Comparison of ENCODE assay signal across 1 cellular context in the genomic region with DNA sequence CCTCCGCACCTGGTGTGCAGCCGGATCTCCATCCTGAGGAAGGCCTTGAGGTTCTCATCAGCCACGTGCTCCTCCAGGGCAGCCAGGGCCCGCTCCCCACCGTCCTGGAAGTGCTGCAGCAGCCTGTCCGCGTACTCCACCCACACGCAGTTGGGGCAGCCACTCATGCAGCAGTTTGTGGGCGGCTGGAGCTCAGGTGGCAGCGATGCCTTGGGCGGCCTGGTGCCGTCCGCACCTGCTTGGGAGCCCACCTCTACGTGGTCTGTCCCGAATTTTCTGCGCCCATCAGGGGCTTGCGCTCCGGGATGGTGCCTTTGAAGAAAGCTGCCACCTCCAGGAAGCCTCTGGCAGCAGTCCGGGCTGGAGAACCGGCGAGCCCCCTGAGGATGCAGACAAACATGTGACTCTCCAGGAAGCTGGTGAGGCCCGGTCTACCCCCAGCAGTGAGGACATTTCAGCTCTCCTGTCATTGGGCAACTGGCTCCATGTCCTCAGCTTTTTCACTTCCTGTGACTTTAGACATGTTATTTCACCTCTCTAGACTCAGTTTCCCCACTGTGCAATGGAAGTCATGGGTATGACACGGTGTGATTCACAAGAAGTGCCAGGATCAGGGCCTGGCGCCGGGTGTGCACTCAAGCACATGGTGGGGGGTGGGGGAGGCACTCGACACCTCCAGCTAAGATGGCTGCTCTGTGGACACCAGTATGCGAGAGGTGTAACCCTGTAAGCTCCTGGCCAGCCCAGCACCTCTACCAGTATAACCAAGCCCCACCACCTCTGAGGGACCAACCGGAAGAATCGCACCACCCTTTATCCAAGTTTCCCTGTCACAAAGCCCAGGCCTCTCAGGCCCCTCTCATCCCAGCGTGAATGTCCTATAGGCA.
A peak's percentile ranks its signal among the peaks of the same experiment; 100 is the strongest.
TF ChIP-seq lines count a peak whose summit lies in the region.

No MANE protein-coding gene starts in this region.

TF ChIP-seq in K562, 482 proteins besides CTCF, POLR2A, EP300 and RAD21 (continued from another document and continues in another):
- TF ChIP-seq, protein P1, sequence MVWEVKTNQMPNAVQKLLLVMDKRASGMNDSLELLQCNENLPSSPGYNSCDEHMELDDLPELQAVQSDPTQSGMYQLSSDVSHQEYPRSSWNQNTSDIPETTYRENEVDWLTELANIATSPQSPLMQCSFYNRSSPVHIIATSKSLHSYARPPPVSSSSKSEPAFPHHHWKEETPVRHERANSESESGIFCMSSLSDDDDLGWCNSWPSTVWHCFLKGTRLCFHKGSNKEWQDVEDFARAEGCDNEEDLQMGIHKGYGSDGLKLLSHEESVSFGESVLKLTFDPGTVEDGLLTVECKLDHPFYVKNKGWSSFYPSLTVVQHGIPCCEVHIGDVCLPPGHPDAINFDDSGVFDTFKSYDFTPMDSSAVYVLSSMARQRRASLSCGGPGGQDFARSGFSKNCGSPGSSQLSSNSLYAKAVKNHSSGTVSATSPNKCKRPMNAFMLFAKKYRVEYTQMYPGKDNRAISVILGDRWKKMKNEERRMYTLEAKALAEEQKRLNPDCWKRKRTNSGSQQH (CRISPR knock-in tag; IDR thresholded peaks at IDR 0.05), result peak; percentile 86; the same call in 1 of the 2 replicates
- no peak for TF ChIP-seq JUND (IDR thresholded peaks at IDR 0.05; ENCODE audit: borderline replicate concordance, low read depth, low read length)
- TF ChIP-seq JUND (tag; IDR thresholded peaks at IDR 0.05; ENCODE audit: borderline replicate concordance, low read depth, low read length), result peak; percentile 59; the same call in 1 of the 3 replicates
- no peak for TF ChIP-seq BCOR (IDR thresholded peaks at IDR 0.05)
- peak; percentile 94 for TF ChIP-seq ZNF175 (CRISPR knock-in tag; IDR thresholded peaks at IDR 0.05; ENCODE audit: low read depth)
- TF ChIP-seq, protein P2, sequence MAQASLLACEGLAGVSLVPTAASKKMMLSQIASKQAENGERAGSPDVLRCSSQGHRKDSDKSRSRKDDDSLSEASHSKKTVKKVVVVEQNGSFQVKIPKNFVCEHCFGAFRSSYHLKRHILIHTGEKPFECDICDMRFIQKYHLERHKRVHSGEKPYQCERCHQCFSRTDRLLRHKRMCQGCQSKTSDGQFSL (CRISPR knock-in tag; IDR thresholded peaks at IDR 0.05), result peak; percentile 93
- TF ChIP-seq, protein P2 (tag; IDR thresholded peaks at IDR 0.05), result peak; percentile 66 to 84; a peak in 3 of 4 replicates
- TF ChIP-seq ZNF445 (CRISPR knock-in tag; IDR thresholded peaks at IDR 0.05; ENCODE audit: low read depth), result peak; percentile 61; the same call in 1 of the 2 replicates
- TF ChIP-seq, protein P3, sequence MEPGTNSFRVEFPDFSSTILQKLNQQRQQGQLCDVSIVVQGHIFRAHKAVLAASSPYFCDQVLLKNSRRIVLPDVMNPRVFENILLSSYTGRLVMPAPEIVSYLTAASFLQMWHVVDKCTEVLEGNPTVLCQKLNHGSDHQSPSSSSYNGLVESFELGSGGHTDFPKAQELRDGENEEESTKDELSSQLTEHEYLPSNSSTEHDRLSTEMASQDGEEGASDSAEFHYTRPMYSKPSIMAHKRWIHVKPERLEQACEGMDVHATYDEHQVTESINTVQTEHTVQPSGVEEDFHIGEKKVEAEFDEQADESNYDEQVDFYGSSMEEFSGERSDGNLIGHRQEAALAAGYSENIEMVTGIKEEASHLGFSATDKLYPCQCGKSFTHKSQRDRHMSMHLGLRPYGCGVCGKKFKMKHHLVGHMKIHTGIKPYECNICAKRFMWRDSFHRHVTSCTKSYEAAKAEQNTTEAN (CRISPR knock-in tag; IDR thresholded peaks at IDR 0.05), result no peak
- TF ChIP-seq, protein P4, sequence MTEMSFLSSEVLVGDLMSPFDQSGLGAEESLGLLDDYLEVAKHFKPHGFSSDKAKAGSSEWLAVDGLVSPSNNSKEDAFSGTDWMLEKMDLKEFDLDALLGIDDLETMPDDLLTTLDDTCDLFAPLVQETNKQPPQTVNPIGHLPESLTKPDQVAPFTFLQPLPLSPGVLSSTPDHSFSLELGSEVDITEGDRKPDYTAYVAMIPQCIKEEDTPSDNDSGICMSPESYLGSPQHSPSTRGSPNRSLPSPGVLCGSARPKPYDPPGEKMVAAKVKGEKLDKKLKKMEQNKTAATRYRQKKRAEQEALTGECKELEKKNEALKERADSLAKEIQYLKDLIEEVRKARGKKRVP (CRISPR knock-in tag; IDR thresholded peaks at IDR 0.05), result peak; percentile 59; the same call in 1 of the 2 replicates
- no peak for TF ChIP-seq HCFC1 (IDR thresholded peaks at IDR 0.05; ENCODE audit: low read depth, low read length)
- TF ChIP-seq ELF4 (CRISPR knock-in tag; IDR thresholded peaks at IDR 0.05), result peak; percentile 79
- no peak for TF ChIP-seq ATF1 (CRISPR knock-in tag; IDR thresholded peaks at IDR 0.05)
- TF ChIP-seq ATF1 (tag; IDR thresholded peaks at IDR 0.05), result peak; percentile 33
- 0 out of 2 replicates have a peak, but pooled peaks have one; percentile 20 for TF ChIP-seq ZNF140 (CRISPR knock-in tag; IDR thresholded peaks at IDR 0.05)
- peak; percentile 89; the same call in 1 of the 2 replicates for TF ChIP-seq KLF6 (CRISPR knock-in tag; IDR thresholded peaks at IDR 0.05; ENCODE audit: borderline replicate concordance)
- TF ChIP-seq ZNF354B (CRISPR knock-in tag; IDR thresholded peaks at IDR 0.05), result 0 out of 2 replicates have a peak, but pooled peaks have one; percentile 37
- peak; percentile 75 to 95 (median 85) for TF ChIP-seq YY1 (IDR thresholded peaks at IDR 0.05; ENCODE audit: borderline replicate concordance in 1 of 3, control insufficient read depth in 1 of 3, extremely low read depth in 1 of 3, insufficient read depth in 3 of 3, insufficient read length in 1 of 3, insufficient replicate concordance in 2 of 3, low read depth in 1 of 3, low read length in 2 of 3)
- TF ChIP-seq HMGN3 (IDR thresholded peaks at IDR 0.05; ENCODE audit: borderline replicate concordance, extremely low read depth, insufficient read length, low read depth, low read length), result peak; percentile 62
- TF ChIP-seq CAMTA2 (CRISPR knock-in tag; conservative IDR thresholded peaks at IDR 0.05), result 0 out of 2 replicates have a peak, but pooled peaks have one; percentile 59
- no peak; the same call in 1 of the 2 replicates for TF ChIP-seq GABPB2 (CRISPR knock-in tag; conservative IDR thresholded peaks at IDR 0.05)
- TF ChIP-seq CHCHD3 (CRISPR knock-in tag; IDR thresholded peaks at IDR 0.05), result 0 out of 2 replicates have a peak, but pooled peaks have one; percentile 60
- TF ChIP-seq NUFIP1 (IDR thresholded peaks at IDR 0.05; ENCODE audit: partially characterized antibody), result peak; percentile 64
- TF ChIP-seq, protein P5, sequence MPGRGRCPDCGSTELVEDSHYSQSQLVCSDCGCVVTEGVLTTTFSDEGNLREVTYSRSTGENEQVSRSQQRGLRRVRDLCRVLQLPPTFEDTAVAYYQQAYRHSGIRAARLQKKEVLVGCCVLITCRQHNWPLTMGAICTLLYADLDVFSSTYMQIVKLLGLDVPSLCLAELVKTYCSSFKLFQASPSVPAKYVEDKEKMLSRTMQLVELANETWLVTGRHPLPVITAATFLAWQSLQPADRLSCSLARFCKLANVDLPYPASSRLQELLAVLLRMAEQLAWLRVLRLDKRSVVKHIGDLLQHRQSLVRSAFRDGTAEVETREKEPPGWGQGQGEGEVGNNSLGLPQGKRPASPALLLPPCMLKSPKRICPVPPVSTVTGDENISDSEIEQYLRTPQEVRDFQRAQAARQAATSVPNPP (IDR thresholded peaks at IDR 0.05; ENCODE audit: borderline replicate concordance, insufficient read depth, insufficient read length), result no peak
- 0 out of 2 replicates have a peak, but pooled peaks have one; percentile 20 for TF ChIP-seq ZNF586 (CRISPR knock-in tag; conservative IDR thresholded peaks at IDR 0.05)
- TF ChIP-seq, protein P6, sequence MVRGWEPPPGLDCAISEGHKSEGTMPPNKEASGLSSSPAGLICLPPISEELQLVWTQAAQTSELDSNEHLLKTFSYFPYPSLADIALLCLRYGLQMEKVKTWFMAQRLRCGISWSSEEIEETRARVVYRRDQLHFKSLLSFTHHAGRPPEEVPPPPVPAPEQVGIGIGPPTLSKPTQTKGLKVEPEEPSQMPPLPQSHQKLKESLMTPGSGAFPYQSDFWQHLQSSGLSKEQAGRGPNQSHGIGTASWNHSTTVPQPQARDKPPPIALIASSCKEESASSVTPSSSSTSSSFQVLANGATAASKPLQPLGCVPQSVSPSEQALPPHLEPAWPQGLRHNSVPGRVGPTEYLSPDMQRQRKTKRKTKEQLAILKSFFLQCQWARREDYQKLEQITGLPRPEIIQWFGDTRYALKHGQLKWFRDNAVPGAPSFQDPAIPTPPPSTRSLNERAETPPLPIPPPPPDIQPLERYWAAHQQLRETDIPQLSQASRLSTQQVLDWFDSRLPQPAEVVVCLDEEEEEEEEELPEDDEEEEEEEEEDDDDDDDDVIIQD (CRISPR knock-in tag; IDR thresholded peaks at IDR 0.05), result peak; percentile 25; the same call in 1 of the 2 replicates
- peak; percentile 95 for TF ChIP-seq ZNF583 (CRISPR knock-in tag; IDR thresholded peaks at IDR 0.05)
- 0 out of 2 replicates have a peak, but pooled peaks have one; percentile 27 for TF ChIP-seq SUPT5H (IDR thresholded peaks at IDR 0.05)
- TF ChIP-seq, protein P7, sequence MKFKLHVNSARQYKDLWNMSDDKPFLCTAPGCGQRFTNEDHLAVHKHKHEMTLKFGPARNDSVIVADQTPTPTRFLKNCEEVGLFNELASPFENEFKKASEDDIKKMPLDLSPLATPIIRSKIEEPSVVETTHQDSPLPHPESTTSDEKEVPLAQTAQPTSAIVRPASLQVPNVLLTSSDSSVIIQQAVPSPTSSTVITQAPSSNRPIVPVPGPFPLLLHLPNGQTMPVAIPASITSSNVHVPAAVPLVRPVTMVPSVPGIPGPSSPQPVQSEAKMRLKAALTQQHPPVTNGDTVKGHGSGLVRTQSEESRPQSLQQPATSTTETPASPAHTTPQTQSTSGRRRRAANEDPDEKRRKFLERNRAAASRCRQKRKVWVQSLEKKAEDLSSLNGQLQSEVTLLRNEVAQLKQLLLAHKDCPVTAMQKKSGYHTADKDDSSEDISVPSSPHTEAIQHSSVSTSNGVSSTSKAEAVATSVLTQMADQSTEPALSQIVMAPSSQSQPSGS (CRISPR knock-in tag; IDR thresholded peaks at IDR 0.05), result no peak
- TF ChIP-seq, protein P8, sequence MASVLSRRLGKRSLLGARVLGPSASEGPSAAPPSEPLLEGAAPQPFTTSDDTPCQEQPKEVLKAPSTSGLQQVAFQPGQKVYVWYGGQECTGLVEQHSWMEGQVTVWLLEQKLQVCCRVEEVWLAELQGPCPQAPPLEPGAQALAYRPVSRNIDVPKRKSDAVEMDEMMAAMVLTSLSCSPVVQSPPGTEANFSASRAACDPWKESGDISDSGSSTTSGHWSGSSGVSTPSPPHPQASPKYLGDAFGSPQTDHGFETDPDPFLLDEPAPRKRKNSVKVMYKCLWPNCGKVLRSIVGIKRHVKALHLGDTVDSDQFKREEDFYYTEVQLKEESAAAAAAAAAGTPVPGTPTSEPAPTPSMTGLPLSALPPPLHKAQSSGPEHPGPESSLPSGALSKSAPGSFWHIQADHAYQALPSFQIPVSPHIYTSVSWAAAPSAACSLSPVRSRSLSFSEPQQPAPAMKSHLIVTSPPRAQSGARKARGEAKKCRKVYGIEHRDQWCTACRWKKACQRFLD (CRISPR knock-in tag; IDR thresholded peaks at IDR 0.05), result peak; percentile 98
- TF ChIP-seq PYGO2 (tag; IDR thresholded peaks at IDR 0.05), result peak; percentile 52; the same call in 1 of the 2 replicates
- TF ChIP-seq ZNF41 (CRISPR knock-in tag; conservative IDR thresholded peaks at IDR 0.05), result peak; percentile 80
- TF ChIP-seq NR2C1 (IDR thresholded peaks at IDR 0.05), result no peak
- peak; percentile 90 for TF ChIP-seq NR2C1 (tag; IDR thresholded peaks at IDR 0.05)
- TF ChIP-seq ZNF644 (tag; IDR thresholded peaks at IDR 0.05; ENCODE audit: low read depth), result peak; percentile 89; the same call in 1 of the 2 replicates
- peak; percentile 85; the same call in 1 of the 2 replicates for TF ChIP-seq KLF13 (tag; IDR thresholded peaks at IDR 0.05; ENCODE audit: borderline replicate concordance, low read depth)
- TF ChIP-seq SMAD3 (CRISPR knock-in tag; conservative IDR thresholded peaks at IDR 0.05), result peak; percentile 70; the same call in 1 of the 2 replicates
- 0 out of 2 replicates have a peak, but pooled peaks have one; percentile 36 for TF ChIP-seq HDAC2 (IDR thresholded peaks at IDR 0.05)
- TF ChIP-seq HDAC1 (IDR thresholded peaks at IDR 0.05), result peak in 1 of 2 experiments; percentile 10; a peak in 1 of 4 replicates
- TF ChIP-seq RBFOX2 (IDR thresholded peaks at IDR 0.05; ENCODE audit: low read depth, low read length), result peak; percentile 8; the same call in 1 of the 2 replicates
- peak; percentile 97 for TF ChIP-seq DMBX1 (CRISPR knock-in tag; IDR thresholded peaks at IDR 0.05; ENCODE audit: borderline replicate concordance)
- TF ChIP-seq TEAD1 (CRISPR knock-in tag; IDR thresholded peaks at IDR 0.05), result peak in 1 of 2 experiments; percentile 80; a peak in 2 of 4 replicates
- TF ChIP-seq POLR2B (IDR thresholded peaks at IDR 0.05; ENCODE audit: low read depth, partially characterized antibody), result peak; percentile 15
- TF ChIP-seq, protein P9, sequence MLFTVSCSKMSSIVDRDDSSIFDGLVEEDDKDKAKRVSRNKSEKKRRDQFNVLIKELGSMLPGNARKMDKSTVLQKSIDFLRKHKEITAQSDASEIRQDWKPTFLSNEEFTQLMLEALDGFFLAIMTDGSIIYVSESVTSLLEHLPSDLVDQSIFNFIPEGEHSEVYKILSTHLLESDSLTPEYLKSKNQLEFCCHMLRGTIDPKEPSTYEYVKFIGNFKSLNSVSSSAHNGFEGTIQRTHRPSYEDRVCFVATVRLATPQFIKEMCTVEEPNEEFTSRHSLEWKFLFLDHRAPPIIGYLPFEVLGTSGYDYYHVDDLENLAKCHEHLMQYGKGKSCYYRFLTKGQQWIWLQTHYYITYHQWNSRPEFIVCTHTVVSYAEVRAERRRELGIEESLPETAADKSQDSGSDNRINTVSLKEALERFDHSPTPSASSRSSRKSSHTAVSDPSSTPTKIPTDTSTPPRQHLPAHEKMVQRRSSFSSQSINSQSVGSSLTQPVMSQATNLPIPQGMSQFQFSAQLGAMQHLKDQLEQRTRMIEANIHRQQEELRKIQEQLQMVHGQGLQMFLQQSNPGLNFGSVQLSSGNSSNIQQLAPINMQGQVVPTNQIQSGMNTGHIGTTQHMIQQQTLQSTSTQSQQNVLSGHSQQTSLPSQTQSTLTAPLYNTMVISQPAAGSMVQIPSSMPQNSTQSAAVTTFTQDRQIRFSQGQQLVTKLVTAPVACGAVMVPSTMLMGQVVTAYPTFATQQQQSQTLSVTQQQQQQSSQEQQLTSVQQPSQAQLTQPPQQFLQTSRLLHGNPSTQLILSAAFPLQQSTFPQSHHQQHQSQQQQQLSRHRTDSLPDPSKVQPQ (CRISPR knock-in tag; IDR thresholded peaks at IDR 0.05; ENCODE audit: borderline replicate concordance), result peak; percentile 44; the same call in 1 of the 2 replicates
- TF ChIP-seq, protein P10, sequence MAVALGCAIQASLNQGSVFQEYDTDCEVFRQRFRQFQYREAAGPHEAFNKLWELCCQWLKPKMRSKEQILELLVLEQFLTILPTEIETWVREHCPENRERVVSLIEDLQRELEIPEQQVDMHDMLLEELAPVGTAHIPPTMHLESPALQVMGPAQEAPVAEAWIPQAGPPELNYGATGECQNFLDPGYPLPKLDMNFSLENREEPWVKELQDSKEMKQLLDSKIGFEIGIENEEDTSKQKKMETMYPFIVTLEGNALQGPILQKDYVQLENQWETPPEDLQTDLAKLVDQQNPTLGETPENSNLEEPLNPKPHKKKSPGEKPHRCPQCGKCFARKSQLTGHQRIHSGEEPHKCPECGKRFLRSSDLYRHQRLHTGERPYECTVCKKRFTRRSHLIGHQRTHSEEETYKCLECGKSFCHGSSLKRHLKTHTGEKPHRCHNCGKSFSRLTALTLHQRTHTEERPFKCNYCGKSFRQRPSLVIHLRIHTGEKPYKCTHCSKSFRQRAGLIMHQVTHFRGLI (CRISPR knock-in tag; IDR thresholded peaks at IDR 0.05), result peak; percentile 80; the same call in 1 of the 2 replicates
